ENCODE assay signal across 9 cellular contexts in genomic region chr7:27210441-27211083, GRCh38. TPM values are rescaled to one million over a fixed set of nuclear protein-coding genes. Genes with fewer than 3 reads are reported as not detected.
DNase-seq lines count a peak whose midpoint lies in the region; ATAC-seq and TF ChIP-seq lines count a peak whose summit lies in the region.
"Had no signal": no experiment of that assay in that cellular context is flagged by ENCODE, and none has a peak within 500 bp of the region (broad histone marks: within the 10 kb centered on the region; RNA-seq: fewer than 3 reads in every experiment).

No MANE protein-coding gene starts in this region.

- no peak overlapping the region for H3K4me3 Mint-ChIP-seq in activated CD8-positive, alpha-beta T cell treated with anti-CD3 and anti-CD28 coated beads, Interleukin-2, amount 10 ng/mL, durations not matched to agents 7 days and 5 days
- H3K4me3 Mint-ChIP-seq in nephron: peak overlapping the region in 2 of 3 experiments; percentile 56 to 61

- H3K27ac Mint-ChIP-seq in activated CD8-positive, alpha-beta T cell treated with anti-CD3 and anti-CD28 coated beads, Interleukin-2, amount 10 ng/mL, durations not matched to agents 7 days and 5 days: no peak overlapping the region
- H3K27ac Mint-ChIP-seq in nephron: peak overlapping the region in 1 of 3 experiments; percentile 27

- H3K79me2 ChIP-seq in Karpas-422 (ENCODE audit: low read length): no peaks in the 10 kb centered on the region
- no peaks in the 10 kb centered on the region for H3K79me2 ChIP-seq in fibroblast of lung (ENCODE audit: control insufficient read depth, insufficient read depth, low read length)

- H4K20me1 ChIP-seq in Karpas-422 (ENCODE audit: insufficient read depth, low read depth, low read length): no peaks in the 10 kb centered on the region
- H4K20me1 ChIP-seq in fibroblast of lung (ENCODE audit: control insufficient read depth, extremely low read depth, insufficient read depth, low read length): no peaks in the 10 kb centered on the region

- H3K9me3 ChIP-seq in Karpas-422 (ENCODE audit: low read length): no peaks in the 10 kb centered on the region
- H3K9me3 ChIP-seq in fibroblast of lung (ENCODE audit: control insufficient read depth, insufficient read depth, low read depth, low read length): no peaks in the 10 kb centered on the region
- H3K9me3 ChIP-seq: SJSA1 had no signal

- no peak overlapping the region for H3K27ac ChIP-seq in Karpas-422 (ENCODE audit: low read length)
- no peak overlapping the region for H3K27ac ChIP-seq in fibroblast of lung (ENCODE audit: insufficient read depth, low read length)
- H3K27ac ChIP-seq: SJSA1 had no signal

- no peak for ATAC-seq in activated CD8-positive, alpha-beta T cell treated with anti-CD3 and anti-CD28 coated beads, Interleukin-2, amount 10 ng/mL, durations not matched to agents 7 days and 5 days
- ATAC-seq in GM19324 (IDR thresholded peaks at IDR 0.05; ENCODE audit: low FRiP score, unreplicated experiment) (no peak), HG03354 (IDR thresholded peaks at IDR 0.05; ENCODE audit: poor library complexity, severe bottlenecking, unreplicated experiment) (no peak), GM18519 (IDR thresholded peaks at IDR 0.05; ENCODE audit: low FRiP score, unreplicated experiment) (no peak)

- H3K4me2 ChIP-seq in Karpas-422 (ENCODE audit: low read depth, low read length, poor library complexity, severe bottlenecking) (no peak overlapping the region), fibroblast of lung (ENCODE audit: extremely low read depth, insufficient read depth, low read length) (peak overlapping the region; percentile 84)

- peaks cover 9% of the 10 kb centered on the region for H3K4me1 Mint-ChIP-seq in activated CD8-positive, alpha-beta T cell treated with anti-CD3 and anti-CD28 coated beads, Interleukin-2, amount 10 ng/mL, durations not matched to agents 7 days and 5 days (ENCODE audit: low read depth)
- H3K4me1 Mint-ChIP-seq in nephron: peaks cover 5% of the 10 kb centered on the region

- H2AFZ ChIP-seq in Karpas-422 (ENCODE audit: low read length) (no peak overlapping the region), fibroblast of lung (ENCODE audit: low read length) (peak overlapping the region; percentile 33)

- no peaks in the 10 kb centered on the region for H3K27me3 ChIP-seq in Karpas-422 (ENCODE audit: low read length)
- H3K27me3 ChIP-seq in fibroblast of lung (ENCODE audit: control insufficient read depth, insufficient read depth, low read length): peaks cover 82% of the 10 kb centered on the region
- H3K27me3 ChIP-seq: SJSA1 had no signal

- H3K9ac ChIP-seq in Karpas-422 (ENCODE audit: low read length): no peak overlapping the region
- no peak overlapping the region for H3K9ac ChIP-seq in fibroblast of lung (ENCODE audit: insufficient read depth, low read length)

- POLR2A ChIA-PET in activated CD8-positive, alpha-beta T cell treated with anti-CD3 and anti-CD28 coated beads, Interleukin-2, amount 10 ng/mL, durations not matched to agents 7 days and 5 days (lab: Charles Lee): no interaction called here

- H3K9me2 ChIP-seq in Karpas-422 (replicated peaks; ENCODE audit: insufficient read depth, low read length): no peaks in the 10 kb centered on the region

- peaks cover 82% of the 10 kb centered on the region for H3K27me3 Mint-ChIP-seq in activated CD8-positive, alpha-beta T cell treated with anti-CD3 and anti-CD28 coated beads, Interleukin-2, amount 10 ng/mL, durations not matched to agents 7 days and 5 days (ENCODE audit: low read depth)
- H3K27me3 Mint-ChIP-seq in nephron (ENCODE audit: low read depth): peaks cover 100% of the 10 kb centered on the region

- no peaks in the 10 kb centered on the region for H3K36me3 Mint-ChIP-seq in activated CD8-positive, alpha-beta T cell treated with anti-CD3 and anti-CD28 coated beads, Interleukin-2, amount 10 ng/mL, durations not matched to agents 7 days and 5 days (ENCODE audit: low read depth)
- H3K36me3 Mint-ChIP-seq in nephron (ENCODE audit: low read depth): no peaks in the 10 kb centered on the region

- CTCF ChIA-PET in activated CD8-positive, alpha-beta T cell treated with anti-CD3 and anti-CD28 coated beads, Interleukin-2, amount 10 ng/mL, durations not matched to agents 7 days and 5 days (lab: Charles Lee): interaction anchor here (0.6 to 2.5 kb wide), 19 partner anchors 8 to 809 kb away, joined by 3 to 21 read pairs (median 3); partner anchors contain the start of genes EVX1 and HIBADH

- no peaks in the 10 kb centered on the region for H3K9me3 Mint-ChIP-seq in activated CD8-positive, alpha-beta T cell treated with anti-CD3 and anti-CD28 coated beads, Interleukin-2, amount 10 ng/mL, durations not matched to agents 7 days and 5 days (ENCODE audit: insufficient read depth)
- peaks cover 4% of the 10 kb centered on the region for H3K9me3 Mint-ChIP-seq in nephron

- H3K4me1 ChIP-seq in Karpas-422 (ENCODE audit: low read length) (no peaks in the 10 kb centered on the region), fibroblast of lung (ENCODE audit: control insufficient read depth, extremely low read depth, insufficient read depth, low read length) (no peaks in the 10 kb centered on the region)
- H3K4me1 ChIP-seq: SJSA1 had no signal

- no peaks in the 10 kb centered on the region for H3K36me3 ChIP-seq in Karpas-422 (ENCODE audit: insufficient read depth, low read length)
- H3K36me3 ChIP-seq in fibroblast of lung (ENCODE audit: control insufficient read depth, insufficient read depth, low read length): no peaks in the 10 kb centered on the region
- H3K36me3 ChIP-seq: SJSA1 had no signal

- DNase-seq in Daoy (ENCODE audit: low read depth) (peak; percentile 71), Karpas-422 (peak; percentile 76), fibroblast of lung (ENCODE audit: low read depth in 2 of 2) (peak; percentile 27 to 41)
- DNase-seq in activated CD8-positive, alpha-beta T cell treated with anti-CD3 and anti-CD28 coated beads, Interleukin-2, amount 10 ng/mL, durations not matched to agents 7 days and 5 days: peak; percentile 60

- H3K4me3 ChIP-seq in Karpas-422 (ENCODE audit: low read length) (no peak overlapping the region), fibroblast of lung (replicated peaks in 1 of 4; ENCODE audit: control extremely low read depth in 1 of 4, insufficient read depth in 1 of 4, low read depth in 3 of 4, low read length in 4 of 4) (peak overlapping the region in 2 of 4 experiments; percentile 23 to 46)
- H3K4me3 ChIP-seq: SJSA1 had no signal

- TF ChIP-seq CTCF in fibroblast of lung (conservative IDR thresholded peaks at IDR 0.05 in 1 of 2, IDR thresholded peaks at IDR 0.05 in 1 of 2; ENCODE audit: low read depth in 1 of 2, low read length in 2 of 2) (peak; percentile 72 to 84), nephron (IDR thresholded peaks at IDR 0.05; ENCODE audit: unreplicated experiment in 3 of 3) (peak; percentile 84 to 87 (median 84))

RNA-seq across cellular contexts. Expression of gene HOXA13, which starts 10.7 kb away (rescaled TPM):
- total RNA-seq in Daoy (2014; rRNA removed; shearing (Covaris generic)): 0.86 and 1.3 TPM in 2 replicates
- total RNA-seq in Karpas-422 (2014; rRNA removed; shearing (Covaris generic); ENCODE audit: low replicate concordance): 0.07 TPM in 1 of 2 replicates, not detected in the other
- not detected for total RNA-seq in activated CD8-positive, alpha-beta T cell treated with anti-CD3 and anti-CD28 coated beads, Interleukin-2, amount 10 ng/mL, durations not matched to agents 7 days and 5 days
- not detected in 2 replicates for total RNA-seq in fibroblast of lung
- polyA plus RNA-seq in fibroblast of lung: not detected in 2 replicates
- not detected in 2 replicates for polyA plus RNA-seq in fibroblast of lung (2012)
- not detected in 2 replicates for polyA minus RNA-seq in fibroblast of lung (ENCODE audit: low replicate concordance)

RNA-seq across cellular contexts. Expression of gene HOXA11, which starts 25.5 kb away (rescaled TPM):
- total RNA-seq in Daoy (2014; rRNA removed; shearing (Covaris generic)): 7.7 and 8.2 TPM in 2 replicates
- total RNA-seq in Karpas-422 (2014; rRNA removed; shearing (Covaris generic); ENCODE audit: low replicate concordance): not detected in 2 replicates
- total RNA-seq in activated CD8-positive, alpha-beta T cell treated with anti-CD3 and anti-CD28 coated beads, Interleukin-2, amount 10 ng/mL, durations not matched to agents 7 days and 5 days: not detected
- not detected in 2 replicates for total RNA-seq in fibroblast of lung
- polyA plus RNA-seq in fibroblast of lung: 0.03 and 0.18 TPM in 2 replicates
- 0.05 and 0.43 TPM in 2 replicates for polyA plus RNA-seq in fibroblast of lung (2012)
- polyA minus RNA-seq in fibroblast of lung (ENCODE audit: low replicate concordance): 0.12 TPM in 1 of 2 replicates, not detected in the other

RNA-seq across cellular contexts. Expression of gene EVX1, which starts 32.0 kb away (rescaled TPM):
- total RNA-seq in Daoy (2014; rRNA removed; shearing (Covaris generic)): not detected in 2 replicates
- not detected in 2 replicates for total RNA-seq in Karpas-422 (2014; rRNA removed; shearing (Covaris generic); ENCODE audit: low replicate concordance)
- not detected for total RNA-seq in activated CD8-positive, alpha-beta T cell treated with anti-CD3 and anti-CD28 coated beads, Interleukin-2, amount 10 ng/mL, durations not matched to agents 7 days and 5 days
- total RNA-seq in fibroblast of lung: not detected in 2 replicates
- not detected in 2 replicates for polyA plus RNA-seq in fibroblast of lung
- polyA plus RNA-seq in fibroblast of lung (2012): not detected in 2 replicates
- not detected in 2 replicates for polyA minus RNA-seq in fibroblast of lung (ENCODE audit: low replicate concordance)
- total RNA-seq: SJSA1 had no signal

RNA-seq across cellular contexts. Expression of gene HOXA10, which starts 36.4 kb away (rescaled TPM):
- total RNA-seq in Daoy (2014; rRNA removed; shearing (Covaris generic)): 12.3 and 31.2 TPM in 2 replicates
- not detected in 2 replicates for total RNA-seq in Karpas-422 (2014; rRNA removed; shearing (Covaris generic); ENCODE audit: low replicate concordance)
- not detected for total RNA-seq in activated CD8-positive, alpha-beta T cell treated with anti-CD3 and anti-CD28 coated beads, Interleukin-2, amount 10 ng/mL, durations not matched to agents 7 days and 5 days
- under 0.01 and 0.17 TPM in 2 replicates for total RNA-seq in fibroblast of lung
- polyA plus RNA-seq in fibroblast of lung: 0.25 and 1.00 TPM in 2 replicates
- 0.12 and 0.75 TPM in 2 replicates for polyA plus RNA-seq in fibroblast of lung (2012)
- 1.6 TPM in 1 of 2 replicates, not detected in the other for polyA minus RNA-seq in fibroblast of lung (ENCODE audit: low replicate concordance)

RNA-seq across cellular contexts. Expression of gene HOXA9, which starts 45.2 kb away (rescaled TPM):
- 1.8 TPM in 1 of 2 replicates, not detected in the other for total RNA-seq in Daoy (2014; rRNA removed; shearing (Covaris generic))
- total RNA-seq in Karpas-422 (2014; rRNA removed; shearing (Covaris generic); ENCODE audit: low replicate concordance): not detected in 2 replicates
- not detected for total RNA-seq in activated CD8-positive, alpha-beta T cell treated with anti-CD3 and anti-CD28 coated beads, Interleukin-2, amount 10 ng/mL, durations not matched to agents 7 days and 5 days
- under 0.01 TPM in 1 of 2 replicates, not detected in the other for total RNA-seq in fibroblast of lung
- 0.08 and 0.11 TPM in 2 replicates for polyA plus RNA-seq in fibroblast of lung
- polyA plus RNA-seq in fibroblast of lung (2012): 0.09 TPM in 1 of 2 replicates, not detected in the other
- polyA minus RNA-seq in fibroblast of lung (ENCODE audit: low replicate concordance): not detected in 2 replicates
